In genomic region chr16:56312028-56312300, GRCh38 we compare ENCODE assay signal across 24 cellular contexts.
DNase-seq lines count a peak whose midpoint lies in the region; ATAC-seq and TF ChIP-seq lines count a peak whose summit lies in the region.
"Had no signal": no experiment of that assay in that cellular context is flagged by ENCODE, and none has a peak within 500 bp of the region (broad histone marks: within the 10 kb centered on the region; RNA-seq: fewer than 3 reads in every experiment).

No MANE protein-coding gene starts in this region.

- ATAC-seq in activated naive CD4-positive, alpha-beta T cell treated with anti-CD3 and anti-CD28 coated beads, Interleukin-2, amount 50 U/mL, for 72 hours = no peak

- H3K4me3 Mint-ChIP-seq in mesothelial cell of epicardium = no peak overlapping the region
- H3K4me3 Mint-ChIP-seq: CD4-positive, alpha-beta T cell; HFFc6 had no signal

- no peaks in the 10 kb centered on the region for H3K36me3 Mint-ChIP-seq in activated naive CD4-positive, alpha-beta T cell treated with anti-CD3 and anti-CD28 coated beads, Interleukin-2, amount 50 U/mL, for 72 hours
- H3K36me3 Mint-ChIP-seq in mesothelial cell of epicardium = no peaks in the 10 kb centered on the region

- H3K27me3 Mint-ChIP-seq in mesothelial cell of epicardium (ENCODE audit: low read depth) = peaks cover 8% of the 10 kb centered on the region
- H3K27me3 Mint-ChIP-seq: CD4-positive, alpha-beta T cell had no signal

- no peaks in the 10 kb centered on the region for H3K27me3 ChIP-seq in layer of hippocampus (ENCODE audit: control insufficient read depth, insufficient read depth, low read length)

- H3K27ac Mint-ChIP-seq in activated naive CD4-positive, alpha-beta T cell treated with anti-CD3 and anti-CD28 coated beads, Interleukin-2, amount 50 U/mL, for 72 hours = no peak overlapping the region
- no peak overlapping the region for H3K27ac Mint-ChIP-seq in mesothelial cell of epicardium
- H3K27ac Mint-ChIP-seq: CD4-positive, alpha-beta T cell; HFFc6 had no signal

- H3K4me1 Mint-ChIP-seq in mesothelial cell of epicardium = no peaks in the 10 kb centered on the region

- no peak for TF ChIP-seq CTCF in mesothelial cell of epicardium (IDR thresholded peaks at IDR 0.05; ENCODE audit: unreplicated experiment)

- H3K9me3 Mint-ChIP-seq in activated naive CD4-positive, alpha-beta T cell treated with anti-CD3 and anti-CD28 coated beads, Interleukin-2, amount 50 U/mL, for 72 hours = peaks cover 0 to 5% of the 10 kb centered on the region in 2 donors
- H3K9me3 Mint-ChIP-seq in mesothelial cell of epicardium = no peaks in the 10 kb centered on the region
- H3K9me3 Mint-ChIP-seq: CD4-positive, alpha-beta T cell; HFFc6 had no signal

- H3K27ac ChIP-seq in angular gyrus (ENCODE audit: low read depth, low read length) (peak overlapping the region; percentile 84), layer of hippocampus (ENCODE audit: low read depth, low read length) (peak overlapping the region; percentile 82), temporal lobe (ENCODE audit: low read depth, low read length) (peak overlapping the region; percentile 79)
- H3K27ac ChIP-seq: 22Rv1, SK-N-MC had no signal

- peak; percentile 79 for DNase-seq in NCI-H2029 treated with DMSO at 0.1 percent for 48 hours (lab: John Stamatoyannopoulos, UW)
- no peak for DNase-seq in NCI-H2029 (lab: John Stamatoyannopoulos, UW)
- DNase-seq in activated naive CD4-positive, alpha-beta T cell treated with anti-CD3 and anti-CD28 coated beads, Interleukin-2, amount 50 U/mL, for 72 hours (ENCODE audit: low spot score in 2 of 2) = no peak
- no peak for DNase-seq in mesothelial cell of epicardium (ENCODE audit: low spot score in 2 of 2, unreplicated experiment in 2 of 2)
- DNase-seq: Caco-2; CD4-positive, alpha-beta T cell; DMS 273 treated with DMSO at 0.1 percent for 48 hours; DMS79; EL; GF-D8; GOT3; HFFc6; KBM-7; MV-4-11; NCI-H187 treated with DMSO at 0.1 percent for 48 hours; NCI-H446 treated with DMSO at 0.1 percent for 48 hours; NCI-H526; Right ventricle myocardium superior; RPMI8226 had no signal
